ENCODE assay signal across 8 cellular contexts in the genomic region with DNA sequence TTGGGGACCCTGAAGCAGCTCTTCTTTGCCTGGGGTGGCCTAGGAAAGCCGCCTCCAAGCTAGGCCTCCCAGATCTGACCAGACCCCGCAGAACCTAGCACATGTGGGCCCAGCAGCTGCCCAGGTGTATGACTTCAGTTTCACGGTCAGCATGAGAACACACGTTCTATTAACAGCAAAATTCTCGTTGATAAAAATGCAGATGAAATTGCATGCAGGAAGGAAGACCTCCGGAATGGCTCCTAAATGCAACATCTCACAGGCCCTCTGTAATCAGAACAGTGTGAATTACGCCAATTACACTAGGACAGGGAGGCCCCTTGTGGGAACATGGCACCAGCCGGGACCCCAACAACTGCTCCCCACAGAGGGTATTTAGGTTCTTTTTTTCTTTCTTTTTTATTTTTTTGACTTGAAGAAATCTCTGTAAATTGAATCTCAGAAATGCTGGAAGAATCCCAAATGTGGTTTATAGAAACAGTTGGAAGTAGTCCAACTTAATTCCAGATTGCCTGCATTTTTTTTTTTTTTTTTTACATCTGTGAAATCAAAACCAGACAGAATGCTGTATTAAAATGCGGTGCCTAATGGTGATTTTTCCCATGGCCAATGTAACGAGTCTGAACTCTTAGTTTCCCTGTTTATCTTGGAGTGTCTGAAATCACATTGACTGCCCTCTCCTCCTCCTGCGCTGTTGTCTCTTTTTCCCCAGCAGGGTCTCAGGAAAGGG.
A peak's percentile ranks its signal among the peaks of the same experiment; 100 is the strongest.
DNase-seq lines count a peak whose midpoint lies in the region; TF ChIP-seq lines count a peak whose summit lies in the region.
"Not testable (repeated sequence)": the region's sequence is repeated elsewhere in the genome, so short reads cannot be mapped to it uniquely, and the experiment has no call there.

No MANE protein-coding gene starts in this region.

- CTCF ChIA-PET in AG04449 (lab: Yijun Ruan, JAX): not testable (repeated sequence)

- peak; percentile 57 for DNase-seq in AG04449 (ENCODE audit: low read depth, low spot score)
- DNase-seq in GM04503 (ENCODE audit: low read depth): peak; percentile 37
- DNase-seq in NCI-H1694 treated with DMSO at 0.1 percent for 48 hours (lab: John Stamatoyannopoulos, UW): peak; percentile 61
- peak; percentile 80 for DNase-seq in amniotic epithelial cell (ENCODE audit: low read depth)
- DNase-seq in dedifferentiated amniotic fluid mesenchymal stem cell (ENCODE audit: extremely low spot score): peak; percentile 75
- peak; percentile 76 for DNase-seq in fibroblast of villous mesenchyme (ENCODE audit: low read depth)
- DNase-seq in non-pigmented ciliary epithelial cell (ENCODE audit: low read depth): peak; percentile 40
- DNase-seq in stromal cell of bone marrow (ENCODE audit: low read depth): peak; percentile 55

- TF ChIP-seq CTCF in AG04449 (IDR thresholded peaks at IDR 0.05; ENCODE audit: insufficient read depth, low read length, missing control alignments); fibroblast of villous mesenchyme (IDR thresholded peaks at IDR 0.05; ENCODE audit: insufficient read depth, low read depth, low read length): not testable (repeated sequence)

- POLR2A ChIA-PET in AG04449 (lab: Yijun Ruan, JAX): interaction anchor here (0.7 kb wide), 1 partner anchor 34 kb away, joined by 3 read pairs; no protein-coding TSS in a partner anchor

- peak overlapping the region; percentile 9; the same call in 1 of the 2 replicates for H3K4me3 ChIP-seq in AG04449 (ENCODE audit: low read depth, low read length)
- H3K4me3 ChIP-seq in fibroblast of villous mesenchyme (ENCODE audit: low read depth, low read length): not testable (repeated sequence)
